In genomic region chr3:55554621-55555020, GRCh38 we compare ENCODE assay signal across 1 cellular context.
TF ChIP-seq lines count a peak whose summit lies in the region.

No MANE protein-coding gene starts in this region.

TF ChIP-seq in H1, 55 proteins besides CTCF, POLR2A, EP300 and RAD21:
- peak; percentile 68 for TF ChIP-seq ASH2L (IDR thresholded peaks at IDR 0.05; ENCODE audit: low read length)
- peak; percentile 60; the same call in 1 of the 2 replicates for TF ChIP-seq MAX (IDR thresholded peaks at IDR 0.05)
- TF ChIP-seq KDM1A (IDR thresholded peaks at IDR 0.05; ENCODE audit: borderline replicate concordance, low read length) = peak; percentile 66; the same call in 1 of the 2 replicates
- TF ChIP-seq NRF1 (IDR thresholded peaks at IDR 0.05; ENCODE audit: low read depth, low read length) = no peak
